19 cellular contexts compared by ENCODE assay signal in the genomic region with DNA sequence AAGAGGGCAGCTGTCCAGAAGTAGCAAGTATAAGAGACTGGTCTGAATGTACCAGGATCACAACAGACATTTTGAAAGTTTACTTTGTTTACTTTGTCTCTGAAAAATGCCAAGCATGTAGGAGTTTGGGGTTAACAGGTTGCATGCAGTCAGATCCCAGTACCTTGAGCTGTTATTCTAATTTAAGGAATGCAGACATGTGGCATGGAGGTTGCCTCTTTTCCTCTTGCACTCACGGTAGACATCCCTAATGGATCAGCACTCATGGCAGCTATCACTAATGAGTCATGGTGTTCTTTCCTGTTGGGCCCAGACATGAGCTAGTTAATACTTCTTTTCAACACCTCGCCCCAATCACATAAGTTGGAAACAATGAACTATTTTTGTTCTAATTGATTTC.
A peak's percentile ranks its signal among the peaks of the same experiment; 100 is the strongest.
DNase-seq lines count a peak whose midpoint lies in the region; ATAC-seq and TF ChIP-seq lines count a peak whose summit lies in the region.
"Had no signal": no experiment of that assay in that cellular context is flagged by ENCODE, and none has a peak within 500 bp of the region (broad histone marks: within the 10 kb centered on the region; RNA-seq: fewer than 3 reads in every experiment).

No MANE protein-coding gene starts in this region.

- H3K27ac ChIP-seq in brain microvascular endothelial cell: peak overlapping the region; percentile 21
- no peak overlapping the region for H3K27ac ChIP-seq in CD4-positive, alpha-beta T cell (ENCODE audit: low read depth, low read length)
- no peak overlapping the region for H3K27ac ChIP-seq in MM.1S (ENCODE audit: low read length)
- H3K27ac ChIP-seq: heart right ventricle, left lung, psoas muscle had no signal

- TF ChIP-seq CTCF in brain microvascular endothelial cell (IDR thresholded peaks at IDR 0.05; ENCODE audit: low read depth, low read length, missing control alignments): no peak
- no peak for TF ChIP-seq CTCF in CD4-positive, alpha-beta T cell (IDR thresholded peaks at IDR 0.05)
- TF ChIP-seq CTCF in MM.1S (IDR thresholded peaks at IDR 0.05; ENCODE audit: low read length): no peak

- no peaks in the 10 kb centered on the region for H3K4me1 Mint-ChIP-seq in CD4-positive, alpha-beta T cell (ENCODE audit: low read depth)

- H3K9me2 ChIP-seq in MM.1S (replicated peaks; ENCODE audit: insufficient read depth, low read length): no peaks in the 10 kb centered on the region

- no peaks in the 10 kb centered on the region for H3K36me3 Mint-ChIP-seq in CD4-positive, alpha-beta T cell (ENCODE audit: low read depth)
- H3K36me3 Mint-ChIP-seq: CD4-positive, CD25-positive, alpha-beta regulatory T cell; naive thymus-derived CD4-positive, alpha-beta T cell had no signal

- in situ Hi-C loops in brain microvascular endothelial cell (cut with HindIII; ENCODE audit: low pct_ligation_motif_present, low sequenced_read_pairs): loop anchor here (25.0 kb wide), 1 partner anchor 215 kb away; no protein-coding TSS in a partner anchor

- no peaks in the 10 kb centered on the region for H3K36me3 ChIP-seq in brain microvascular endothelial cell (replicated peaks)
- H3K36me3 ChIP-seq in MM.1S (replicated peaks; ENCODE audit: insufficient read depth, low read length): no peaks in the 10 kb centered on the region
- H3K36me3 ChIP-seq: cardiac muscle cell, heart right ventricle, left lung, suprapubic skin had no signal

- POLR2A ChIA-PET in CD4-positive, alpha-beta T cell (lab: Charles Lee): no interaction called here

- peaks cover 29% of the 10 kb centered on the region for H3F3A ChIP-seq in MM.1S (ENCODE audit: insufficient read depth, low read length)

- no peaks in the 10 kb centered on the region for H3K27me3 ChIP-seq in brain microvascular endothelial cell (replicated peaks)
- H3K27me3 ChIP-seq in CD4-positive, alpha-beta T cell (ENCODE audit: control insufficient read depth, insufficient read depth, low read length): no peaks in the 10 kb centered on the region
- no peaks in the 10 kb centered on the region for H3K27me3 ChIP-seq in MM.1S (replicated peaks; ENCODE audit: insufficient read depth, low read length)
- H3K27me3 ChIP-seq: cardiac muscle cell, heart right ventricle, left lung, suprapubic skin had no signal

- no peak overlapping the region for H2AFZ ChIP-seq in MM.1S (ENCODE audit: low read length)

- H3K27me3 Mint-ChIP-seq in CD4-positive, alpha-beta T cell: peaks cover 9% of the 10 kb centered on the region

- peaks cover 52% of the 10 kb centered on the region for H3K4me1 ChIP-seq in MM.1S (ENCODE audit: low read length)

- ATAC-seq in HG02973 (IDR thresholded peaks at IDR 0.05; ENCODE audit: unreplicated experiment): no peak
- no peak for ATAC-seq in CD4-positive, alpha-beta T cell (ENCODE audit: poor library complexity)
- no peak for ATAC-seq in HG02759 (IDR thresholded peaks at IDR 0.05; ENCODE audit: unreplicated experiment)
- ATAC-seq: heart right ventricle; left lung; naive thymus-derived CD4-positive, alpha-beta T cell; psoas muscle had no signal

- no peaks in the 10 kb centered on the region for H3K9me3 Mint-ChIP-seq in CD4-positive, alpha-beta T cell

- H3K4me2 ChIP-seq in MM.1S (ENCODE audit: low read depth, low read length): no peak overlapping the region

- H3K4me3 ChIP-seq in brain microvascular endothelial cell (ENCODE audit: low read depth, low read length): no peak overlapping the region
- no peak overlapping the region for H3K4me3 ChIP-seq in MM.1S (ENCODE audit: low read length)
- H3K4me3 ChIP-seq: cardiac muscle cell, heart right ventricle, left lung, psoas muscle, suprapubic skin had no signal

- H3K4me3 Mint-ChIP-seq in CD4-positive, alpha-beta T cell: no peak overlapping the region
- H3K4me3 Mint-ChIP-seq: CD4-positive, CD25-positive, alpha-beta regulatory T cell; naive thymus-derived CD4-positive, alpha-beta T cell had no signal

- no peak overlapping the region for H3K27ac Mint-ChIP-seq in CD4-positive, alpha-beta T cell
- H3K27ac Mint-ChIP-seq: naive thymus-derived CD4-positive, alpha-beta T cell had no signal

- H3K79me2 ChIP-seq in MM.1S (ENCODE audit: low read length): no peaks in the 10 kb centered on the region

- intact Hi-C loops in CD4-positive, alpha-beta T cell (cut with DNase I, micrococcal nuclease): loop anchor here in 1 of 2 experiments (10.0 kb wide), 1 partner anchor 988 kb away; no protein-coding TSS in a partner anchor

- H4K20me1 ChIP-seq in MM.1S (ENCODE audit: insufficient read depth, low read length): no peaks in the 10 kb centered on the region

- CTCF ChIA-PET in CD4-positive, alpha-beta T cell (lab: Charles Lee): interaction anchor here (0.8 to 0.9 kb wide), 2 partner anchors 14 to 191 kb away, joined by 3 read pairs; no protein-coding TSS in a partner anchor

- no peaks in the 10 kb centered on the region for H3K9me3 ChIP-seq in CD4-positive, alpha-beta T cell (ENCODE audit: control insufficient read depth, low read length)
- H3K9me3 ChIP-seq in MM.1S (replicated peaks; ENCODE audit: insufficient read depth, low read length): no peaks in the 10 kb centered on the region
- H3K9me3 ChIP-seq: heart right ventricle, left lung, psoas muscle, suprapubic skin had no signal

- DNase-seq in M059J (ENCODE audit: low read depth): peak; percentile 75
- no peak for DNase-seq in brain microvascular endothelial cell
- DNase-seq in islet precursor cell: peak; percentile 79
- no peak for DNase-seq in CD4-positive, alpha-beta T cell
- DNase-seq in MM.1S: no peak
- DNase-seq: activated CD4-positive, CD25-positive, alpha-beta regulatory T cell; activated naive CD4-positive, alpha-beta T cell; CD4-positive, CD25-positive, alpha-beta regulatory T cell; GDM1; heart right ventricle; left lung; naive thymus-derived CD4-positive, alpha-beta T cell; NCI-H1436 treated with DMSO at 0.1 percent for 48 hours; NCI-H510A; psoas muscle had no signal

- no peak overlapping the region for H3K9ac ChIP-seq in MM.1S (ENCODE audit: low read length)

Comparison
In these comparisons a context has a peak if more than half of its experiments do, and no peak if none do; other contexts are left out.
1. DNase-seq: peak in M059J (single experiment) and islet precursor cell (single experiment); none in brain microvascular endothelial cell (single experiment), CD4-positive, alpha-beta T cell (0 of 10) and MM.1S (single experiment).